ENCODE assay signal across 20 cellular contexts in the genomic region with DNA sequence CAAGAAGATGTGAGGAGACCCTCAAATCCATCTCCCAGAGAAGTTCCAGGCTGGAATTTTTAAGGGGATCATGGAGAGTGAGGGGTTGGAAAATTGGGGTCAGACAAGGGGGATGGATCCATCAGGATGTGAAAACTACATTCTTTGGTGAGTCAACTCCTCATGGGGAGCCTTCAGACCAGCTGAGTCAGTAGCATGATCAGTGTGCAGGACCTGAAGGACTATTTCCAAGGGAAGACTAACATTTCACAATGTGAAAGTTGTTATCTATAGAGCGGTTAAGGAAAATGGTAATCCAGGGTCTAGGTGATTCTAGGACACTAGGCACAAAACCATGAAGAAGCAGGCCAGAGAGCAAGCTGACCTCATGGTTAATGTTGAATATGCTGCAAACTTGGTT.
DNase-seq lines count a peak whose midpoint lies in the region; ATAC-seq and TF ChIP-seq lines count a peak whose summit lies in the region.
"Had no signal": no experiment of that assay in that cellular context is flagged by ENCODE, and none has a peak within 500 bp of the region (broad histone marks: within the 10 kb centered on the region; RNA-seq: fewer than 3 reads in every experiment).

No MANE protein-coding gene starts in this region.

- no peak overlapping the region for H3K4me3 ChIP-seq in choroid plexus epithelial cell (ENCODE audit: low read depth, low read length)
- H3K4me3 ChIP-seq: adrenal gland, spleen, testis had no signal

- DNase-seq in EH (ENCODE audit: low read depth) (peak; percentile 53), NCI-H226 (peak; percentile 67), choroid plexus epithelial cell (ENCODE audit: low read depth) (peak; percentile 73), kidney tubule cell (ENCODE audit: low spot score) (peak; percentile 61)
- DNase-seq in stimulated activated CD4-positive, alpha-beta T cell treated with anti-CD3 and anti-CD28 coated beads, Interleukin-4, amount 100 ng/mL, for 4 hours = no peak
- DNase-seq: activated CD4-positive, alpha-beta T cell treated with anti-CD3 and anti-CD28 coated beads for 4 hours; activated T-cell treated with anti-CD3 and anti-CD28 coated beads, Interleukin-2, amount 50 U/mL, for 4 hours; adrenal gland; mesendoderm; NCI-H1092; NCI-H187 treated with DMSO at 0.1 percent for 48 hours; NCI-H526 treated with DMSO at 0.1 percent for 48 hours; spleen; stimulated activated CD4-positive, alpha-beta T cell treated with anti-CD3 and anti-CD28 coated beads, Interleukin-2, amount 100 ng/mL, for 48 hours; T-helper 17 cell; testis had no signal

- no peak for TF ChIP-seq CTCF in choroid plexus epithelial cell (conservative IDR thresholded peaks at IDR 0.05; ENCODE audit: low read depth, low read length)

- ATAC-seq in GM18868 (IDR thresholded peaks at IDR 0.05; ENCODE audit: unreplicated experiment) (no peak), HG03095 (IDR thresholded peaks at IDR 0.05; ENCODE audit: unreplicated experiment) (no peak), HG02981 (IDR thresholded peaks at IDR 0.05; ENCODE audit: unreplicated experiment) (no peak)
- ATAC-seq: activated T-cell treated with anti-CD3 and anti-CD28 coated beads, Interleukin-2, amount 50 U/mL, for 4 hours; stimulated activated memory B cell treated with anti-CD40 and anti-IgM and Interleukin-4, amounts not matched to agents 10 μg/mL and 1 μg/mL and 100 μg/mL, for 72 hours; T-helper 17 cell had no signal

Comparison
In these comparisons a context has a peak if more than half of its experiments do, and no peak if none do; other contexts are left out.
1. DNase-seq: peak in EH (single experiment), NCI-H226 (single experiment), choroid plexus epithelial cell (single experiment) and kidney tubule cell (single experiment); none in stimulated activated CD4-positive, alpha-beta T cell treated with anti-CD3 and anti-CD28 coated beads, Interleukin-4, amount 100 ng/mL, for 4 hours (0 of 2).